Comparison of ENCODE assay signal across 1 cellular context in genomic region chr5:142472306-142472951, GRCh38.
TF ChIP-seq lines count a peak whose summit lies in the region.

No MANE protein-coding gene starts in this region.

TF ChIP-seq in K562, 482 proteins besides CTCF, POLR2A, EP300 and RAD21 (continued from another document and continues in another):
- TF ChIP-seq SREBF1 (IDR thresholded peaks at IDR 0.05; ENCODE audit: borderline replicate concordance, low read depth, low read length) (no peak), ETV5 (CRISPR knock-in tag; IDR thresholded peaks at IDR 0.05; ENCODE audit: low read depth) (peak; percentile 98), FOXA1 (IDR thresholded peaks at IDR 0.05; ENCODE audit: borderline replicate concordance) (no peak), ZNF584 (CRISPR knock-in tag; IDR thresholded peaks at IDR 0.05; ENCODE audit: low read depth) (peak; percentile 77), NCOA6 (IDR thresholded peaks at IDR 0.05) (no peak), NFXL1 (CRISPR knock-in tag; IDR thresholded peaks at IDR 0.05) (no peak), ZEB2 (IDR thresholded peaks at IDR 0.05) (peak; percentile 80), NR1H2 (CRISPR knock-in tag; IDR thresholded peaks at IDR 0.05) (no peak), ZNF512 (tag; IDR thresholded peaks at IDR 0.05) (no peak), POLR2G (IDR thresholded peaks at IDR 0.05; ENCODE audit: low read depth, low read length) (no peak), SMAD1 (IDR thresholded peaks at IDR 0.05; ENCODE audit: low read depth, low read length, partially characterized antibody) (peak; percentile 33), ETS2 (tag; IDR thresholded peaks at IDR 0.05; ENCODE audit: borderline replicate concordance, poor library complexity, severe bottlenecking) (no peak), ZNF445 (CRISPR knock-in tag; IDR thresholded peaks at IDR 0.05; ENCODE audit: low read depth) (no peak), ZNF696 (CRISPR knock-in tag; conservative IDR thresholded peaks at IDR 0.05) (no peak), ZNF280A (IDR thresholded peaks at IDR 0.05; ENCODE audit: low read depth, partially characterized antibody) (no peak), FUS (optimal IDR thresholded peaks at IDR 0.05; ENCODE audit: low read depth, low read length) (no peak), ZBTB17 (CRISPR knock-in tag; IDR thresholded peaks at IDR 0.05) (no peak), ZFX (CRISPR knock-in tag; IDR thresholded peaks at IDR 0.05) (no peak), ZBTB8A (IDR thresholded peaks at IDR 0.05; ENCODE audit: partially characterized antibody) (no peak), ZBTB33 (CRISPR knock-in tag; IDR thresholded peaks at IDR 0.05) (no peak), TFAM (CRISPR knock-in tag; conservative IDR thresholded peaks at IDR 0.05) (no peak), ZSCAN32 (CRISPR knock-in tag; IDR thresholded peaks at IDR 0.05) (0 out of 2 replicates have a peak, but pooled peaks have one; percentile 31), ZNF511 (CRISPR knock-in tag; IDR thresholded peaks at IDR 0.05) (no peak), XRCC3 (IDR thresholded peaks at IDR 0.05) (no peak), NELFE (IDR thresholded peaks at IDR 0.05; ENCODE audit: insufficient read depth, insufficient read length) (no peak), DDX20 (tag; IDR thresholded peaks at IDR 0.05; ENCODE audit: low read depth) (no peak), U2AF2 (optimal IDR thresholded peaks at IDR 0.05; ENCODE audit: low read depth, low read length) (no peak), CHD4 (IDR thresholded peaks at IDR 0.05; ENCODE audit: insufficient read depth, insufficient replicate concordance, low read depth, low read length, poor library complexity, severe bottlenecking) (no peak), NFRKB (IDR thresholded peaks at IDR 0.05; ENCODE audit: low read depth) (0 out of 2 replicates have a peak, but pooled peaks have one; percentile 83), PHB2 (IDR thresholded peaks at IDR 0.05; ENCODE audit: low read depth) (no peak), ZNF316 (IDR thresholded peaks at IDR 0.05) (peak; percentile 96), TARDBP (IDR thresholded peaks at IDR 0.05) (no peak), KLF1 (tag; IDR thresholded peaks at IDR 0.05) (no peak), MED1 (CRISPR knock-in tag; IDR thresholded peaks at IDR 0.05; ENCODE audit: borderline replicate concordance) (no peak), DEAF1 (CRISPR knock-in tag; IDR thresholded peaks at IDR 0.05) (no peak), TAL1 (IDR thresholded peaks at IDR 0.05) (no peak; the same call in 1 of the 2 replicates), ZNF655 (CRISPR knock-in tag; IDR thresholded peaks at IDR 0.05) (no peak)
- TF ChIP-seq, protein P1, sequence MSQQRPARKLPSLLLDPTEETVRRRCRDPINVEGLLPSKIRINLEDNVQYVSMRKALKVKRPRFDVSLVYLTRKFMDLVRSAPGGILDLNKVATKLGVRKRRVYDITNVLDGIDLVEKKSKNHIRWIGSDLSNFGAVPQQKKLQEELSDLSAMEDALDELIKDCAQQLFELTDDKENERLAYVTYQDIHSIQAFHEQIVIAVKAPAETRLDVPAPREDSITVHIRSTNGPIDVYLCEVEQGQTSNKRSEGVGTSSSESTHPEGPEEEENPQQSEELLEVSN (IDR thresholded peaks at IDR 0.05; ENCODE audit: borderline replicate concordance in 1 of 2, extremely low read depth in 1 of 2, insufficient read depth in 1 of 2, insufficient read length in 1 of 2, low read depth in 1 of 2, low read length in 1 of 2, poor library complexity in 1 of 2, severe bottlenecking in 1 of 2): no peak
- TF ChIP-seq, protein P2, sequence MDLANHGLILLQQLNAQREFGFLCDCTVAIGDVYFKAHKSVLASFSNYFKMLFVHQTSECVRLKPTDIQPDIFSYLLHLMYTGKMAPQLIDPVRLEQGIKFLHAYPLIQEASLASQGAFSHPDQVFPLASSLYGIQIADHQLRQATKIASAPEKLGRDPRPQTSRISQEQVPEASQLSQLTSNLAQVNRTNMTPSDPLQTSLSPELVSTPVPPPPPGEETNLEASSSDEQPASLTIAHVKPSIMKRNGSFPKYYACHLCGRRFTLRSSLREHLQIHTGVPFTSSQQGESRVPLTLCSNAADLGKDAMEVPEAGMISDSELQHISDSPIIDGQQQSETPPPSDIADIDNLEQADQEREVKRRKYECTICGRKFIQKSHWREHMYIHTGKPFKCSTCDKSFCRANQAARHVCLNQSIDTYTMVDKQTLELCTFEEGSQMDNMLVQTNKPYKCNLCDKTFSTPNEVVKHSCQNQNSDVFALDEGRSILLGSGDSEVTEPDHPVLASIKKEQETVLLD (IDR thresholded peaks at IDR 0.05): no peak; the same call in 1 of the 2 replicates
- TF ChIP-seq, protein P3, sequence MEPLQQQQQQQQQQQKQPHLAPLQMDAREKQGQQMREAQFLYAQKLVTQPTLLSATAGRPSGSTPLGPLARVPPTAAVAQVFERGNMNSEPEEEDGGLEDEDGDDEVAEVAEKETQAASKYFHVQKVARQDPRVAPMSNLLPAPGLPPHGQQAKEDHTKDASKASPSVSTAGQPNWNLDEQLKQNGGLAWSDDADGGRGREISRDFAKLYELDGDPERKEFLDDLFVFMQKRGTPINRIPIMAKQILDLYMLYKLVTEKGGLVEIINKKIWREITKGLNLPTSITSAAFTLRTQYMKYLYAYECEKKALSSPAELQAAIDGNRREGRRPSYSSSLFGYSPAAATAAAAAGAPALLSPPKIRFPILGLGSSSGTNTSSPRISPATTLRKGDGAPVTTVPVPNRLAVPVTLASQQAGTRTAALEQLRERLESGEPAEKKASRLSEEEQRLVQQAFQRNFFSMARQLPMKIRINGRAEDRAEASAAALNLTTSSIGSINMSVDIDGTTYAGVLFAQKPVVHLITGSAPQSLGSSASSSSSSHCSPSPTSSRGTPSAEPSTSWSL (CRISPR knock-in tag; IDR thresholded peaks at IDR 0.05; ENCODE audit: borderline replicate concordance): no peak
